In genomic region chr6:122997541-122998150, GRCh38 we compare ENCODE assay signal across 14 cellular contexts. TPM values are rescaled to one million over a fixed set of nuclear protein-coding genes. Genes with fewer than 3 reads are reported as not detected.
"Had no signal": no experiment of that assay in that cellular context is flagged by ENCODE, and none has a peak within 500 bp of the region (broad histone marks: within the 10 kb centered on the region; RNA-seq: fewer than 3 reads in every experiment).

No MANE protein-coding gene starts in this region.

- H3K27ac Mint-ChIP-seq: naive thymus-derived CD8-positive, alpha-beta T cell; stimulated activated naive CD8-positive, alpha-beta T cell treated with anti-CD3 and anti-CD28 coated beads, Interleukin-15, amount 100 ng/mL, for 72 hours had no signal

- H3K4me3 Mint-ChIP-seq: stimulated activated naive CD8-positive, alpha-beta T cell treated with anti-CD3 and anti-CD28 coated beads, Interleukin-15, amount 100 ng/mL, for 72 hours had no signal

- H3K4me3 ChIP-seq: mucosa of descending colon had no signal

- H3K9me3 ChIP-seq: mucosa of descending colon had no signal

- DNase-seq: activated CD4-positive, alpha-beta T cell treated with anti-CD3 and anti-CD28 coated beads, Interleukin-2, amount 50 U/mL, for 1 hour; activated naive CD4-positive, alpha-beta T cell treated with anti-CD3 and anti-CD28 coated beads, Interleukin-2, amount 50 U/mL, for 16 hours; activated T-cell treated with anti-CD3 and anti-CD28 coated beads for 4 hours; dermis blood vessel endothelial cell; mucosa of descending colon; naive thymus-derived CD8-positive, alpha-beta T cell; stimulated activated CD4-positive, alpha-beta T cell treated with anti-CD3 and anti-CD28 coated beads, Interleukin-4, amount 100 ng/mL, for 1 hour; stimulated activated CD8-positive, alpha-beta memory T cell treated with anti-CD3 and anti-CD28 coated beads, Interleukin-4, amount 100 ng/mL, for 48 hours; stimulated activated naive CD8-positive, alpha-beta T cell treated with anti-CD3 and anti-CD28 coated beads, Interleukin-15, amount 100 ng/mL, for 72 hours had no signal

RNA-seq across cellular contexts. Expression of gene CLVS2, which starts 1.6 kb away (rescaled TPM):
- total RNA-seq: activated CD8-positive, alpha-beta memory T cell treated with anti-CD3 and anti-CD28 coated beads for 36 hours; dermis blood vessel endothelial cell; lung microvascular endothelial cell; naive thymus-derived CD8-positive, alpha-beta T cell; omental fat pad; T-helper 2 cell treated with Interferon-gamma antibody and Interleukin-4, amounts not matched to agents 100 ng/mL and 5 ng/mL, for 36 hours had no signal
- polyA plus RNA-seq: esophagus; naive thymus-derived CD8-positive, alpha-beta T cell had no signal
